In the genomic region with DNA sequence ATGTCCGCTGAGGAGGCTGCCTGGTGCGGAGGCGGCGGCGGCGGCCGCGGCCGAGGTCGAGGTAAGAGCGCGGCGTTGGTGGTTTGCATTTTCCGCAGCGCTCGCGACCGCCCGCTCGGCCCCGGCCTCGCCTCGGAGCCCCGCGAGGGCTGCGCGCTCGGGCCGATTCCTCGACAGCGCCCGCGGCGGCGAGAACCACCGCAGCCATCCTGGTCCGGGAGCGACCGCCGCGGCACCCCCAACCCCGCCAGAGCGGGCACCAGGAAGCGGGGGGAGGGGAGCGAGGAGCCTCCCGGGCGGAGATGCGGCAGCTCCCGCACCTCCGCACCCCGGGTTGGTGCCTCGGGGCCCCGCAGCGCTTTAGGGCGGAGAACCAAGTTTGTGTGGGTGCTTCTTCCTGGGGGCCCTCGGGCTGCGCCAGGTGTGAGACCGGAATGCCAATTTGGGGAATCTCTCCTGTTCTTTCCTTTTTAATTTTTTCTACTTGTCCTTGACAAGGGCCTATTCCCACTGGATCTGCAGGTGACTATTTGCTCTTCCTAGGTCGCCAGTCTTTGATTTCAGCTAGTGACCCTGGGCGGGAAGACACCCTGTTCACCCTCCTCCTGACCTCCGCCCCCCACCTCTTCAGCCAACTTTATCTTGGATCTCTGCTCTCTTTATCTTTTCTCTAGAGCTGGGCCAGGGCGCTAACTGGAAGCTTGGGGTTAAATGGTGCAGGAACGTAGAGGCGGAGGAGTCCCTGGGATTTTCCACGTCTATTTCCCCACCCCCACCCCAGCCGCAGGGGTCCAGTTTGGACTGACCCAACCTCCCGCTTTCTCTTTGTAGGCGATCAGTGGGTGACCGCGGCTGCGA, we compare ENCODE assay signal across 7 cellular contexts. TPM values are rescaled to one million over a fixed set of nuclear protein-coding genes. Genes with fewer than 3 reads are reported as not detected.
DNase-seq lines count a peak whose midpoint lies in the region; ATAC-seq and TF ChIP-seq lines count a peak whose summit lies in the region.

A gene with protein sequence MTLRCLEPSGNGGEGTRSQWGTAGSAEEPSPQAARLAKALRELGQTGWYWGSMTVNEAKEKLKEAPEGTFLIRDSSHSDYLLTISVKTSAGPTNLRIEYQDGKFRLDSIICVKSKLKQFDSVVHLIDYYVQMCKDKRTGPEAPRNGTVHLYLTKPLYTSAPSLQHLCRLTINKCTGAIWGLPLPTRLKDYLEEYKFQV (plus strand): TSS at position 822 of the 858 bp plus-strand sequence. CDS start 223 bp downstream, outside the sequence.

- H3K36me3 ChIP-seq in MG63: peaks cover 33% of the 10 kb centered on the region
- H3K36me3 ChIP-seq in tibial nerve: no peaks in the 10 kb centered on the region

- DNase-seq in MG63 (no peak), epithelial cell of proximal tubule (ENCODE audit: low read depth) (no peak), myocyte (ENCODE audit: low read depth) (peak; percentile 19), tibial nerve (ENCODE audit: low spot score in 2 of 2) (peak in 1 of 2 donors; percentile 24), NCI-H2029 (lab: John Stamatoyannopoulos, UW) (no peak)
- DNase-seq in activated CD4-positive, alpha-beta memory T cell treated with anti-CD3 and anti-CD28 coated beads for 36 hours: peak; percentile 20

- CTCF ChIA-PET in activated CD4-positive, alpha-beta memory T cell treated with anti-CD3 and anti-CD28 coated beads for 36 hours (lab: Charles Lee): interaction anchor here (0.8 to 10.6 kb wide), 4 partner anchors 140 to 529 kb away, joined by 3 to 190 read pairs (median 11); no protein-coding TSS in a partner anchor

- peak; percentile 5 for ATAC-seq in GM19395 (IDR thresholded peaks at IDR 0.05; ENCODE audit: unreplicated experiment)

- peak within 1 kb of the TSS; percentile 89 for H3K4me3 ChIP-seq in MG63
- H3K4me3 ChIP-seq in epithelial cell of proximal tubule (ENCODE audit: low read depth, low read length): peak within 1 kb of the TSS; percentile 83
- peak within 1 kb of the TSS; percentile 63 to 86 (median 72) for H3K4me3 ChIP-seq in tibial nerve

- peaks cover 0 to 40% (median 13%) of the 10 kb centered on the region in 4 donors for H3K4me1 ChIP-seq in tibial nerve

- no peak for TF ChIP-seq EP300 in tibial nerve (IDR thresholded peaks at IDR 0.05)

- 1% methylated on average over 35 to 39 of the region's 71 CpGs for WGBS in tibial nerve, 2 donors

- H3K9me3 ChIP-seq in MG63 (no peaks in the 10 kb centered on the region), tibial nerve (no peaks in the 10 kb centered on the region)

- H3K9me3 Mint-ChIP-seq in activated CD4-positive, alpha-beta memory T cell treated with anti-CD3 and anti-CD28 coated beads for 36 hours: no peaks in the 10 kb centered on the region

- H3K27me3 ChIP-seq in MG63 (no peaks in the 10 kb centered on the region), tibial nerve (peaks cover 0 to 21% of the 10 kb centered on the region in 2 donors)

- no peak for TF ChIP-seq CTCF in epithelial cell of proximal tubule (conservative IDR thresholded peaks at IDR 0.05; ENCODE audit: low read depth, low read length)
- TF ChIP-seq CTCF in tibial nerve (IDR thresholded peaks at IDR 0.05): no peak

- H3K4me3 Mint-ChIP-seq in activated CD4-positive, alpha-beta memory T cell treated with anti-CD3 and anti-CD28 coated beads for 36 hours: peak within 1 kb of the TSS; percentile 90

- no peak for TF ChIP-seq POLR2A in tibial nerve (IDR thresholded peaks at IDR 0.05)

- peaks cover 21% of the 10 kb centered on the region for H3K36me3 Mint-ChIP-seq in activated CD4-positive, alpha-beta memory T cell treated with anti-CD3 and anti-CD28 coated beads for 36 hours

- POLR2A ChIA-PET in activated CD4-positive, alpha-beta memory T cell treated with anti-CD3 and anti-CD28 coated beads for 36 hours (lab: Charles Lee): interaction anchor here (0.6 to 2.0 kb wide), 3 partner anchors 9 to 530 kb away, joined by 4 to 7 read pairs (median 4); no protein-coding TSS in a partner anchor

- intact Hi-C loops in activated CD4-positive, alpha-beta memory T cell treated with anti-CD3 and anti-CD28 coated beads for 36 hours (cut with micrococcal nuclease): loop anchor here (1.0 to 5.0 kb wide), 5 partner anchors 19 to 643 kb away; partner anchors contain the start of gene EEA1

- peaks cover 31% of the 10 kb centered on the region for H3K4me1 Mint-ChIP-seq in activated CD4-positive, alpha-beta memory T cell treated with anti-CD3 and anti-CD28 coated beads for 36 hours (ENCODE audit: low read depth)

- peak within 1 kb of the TSS; percentile 74 to 85 (median 80) for H3K27ac ChIP-seq in tibial nerve

- H3K27ac Mint-ChIP-seq in activated CD4-positive, alpha-beta memory T cell treated with anti-CD3 and anti-CD28 coated beads for 36 hours: peak within 1 kb of the TSS; percentile 87

- peaks cover 14% of the 10 kb centered on the region for H3K27me3 Mint-ChIP-seq in activated CD4-positive, alpha-beta memory T cell treated with anti-CD3 and anti-CD28 coated beads for 36 hours

RNA-seq across cellular contexts. Expression of the gene that starts here (rescaled TPM):
- total RNA-seq in MG63 (2014; rRNA removed; shearing (Covaris generic); ENCODE audit: low replicate concordance): 42.3 and 46.9 TPM in 2 replicates
- 10 to 100 TPM; 22.9 to 23.1 TPM for total RNA-seq in activated CD4-positive, alpha-beta memory T cell treated with anti-CD3 and anti-CD28 coated beads for 36 hours
- total RNA-seq in epithelial cell of proximal tubule (16.1 and 18.2 TPM in 2 replicates), myocyte (3.7 and 4.1 TPM in 2 replicates), tibial nerve (10 to 100 TPM; 18.8 to 76.8 (median 42.0) TPM)
- polyA plus RNA-seq in myocyte (2012): 0.84 TPM

Comparison
In these comparisons a context has a peak if more than half of its experiments do, and no peak if none do; other contexts are left out.
1. DNase-seq: peak in activated CD4-positive, alpha-beta memory T cell treated with anti-CD3 and anti-CD28 coated beads for 36 hours (single experiment) and myocyte (single experiment); none in MG63 (single experiment), epithelial cell of proximal tubule (single experiment) and NCI-H2029 (single experiment).
2. Peak in every context shown above with its lines, with median percentiles within 50 percentile points of each other: H3K4me3 ChIP-seq.